23 cellular contexts compared by ENCODE assay signal in the genomic region with DNA sequence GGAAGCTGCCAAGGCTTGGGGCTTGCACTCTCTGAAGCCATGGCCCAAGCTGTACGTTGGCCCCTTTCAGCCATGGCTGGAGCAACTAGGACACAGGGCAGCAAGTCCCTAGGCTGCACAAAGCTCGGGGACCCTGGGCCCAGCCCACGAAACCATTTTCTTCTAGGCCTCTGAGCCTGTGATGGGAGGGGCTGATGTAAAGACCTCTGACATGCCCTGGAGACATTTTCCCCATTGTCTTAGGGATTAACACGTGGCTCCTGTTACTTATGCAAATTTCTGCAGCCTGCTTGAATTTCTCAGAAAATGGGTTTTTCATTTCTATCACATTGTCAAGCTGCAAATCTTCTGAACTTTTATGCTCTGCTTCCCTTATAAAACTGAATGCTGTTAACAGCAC.
"Had no signal": no experiment of that assay in that cellular context is flagged by ENCODE, and none has a peak within 500 bp of the region (broad histone marks: within the 10 kb centered on the region; RNA-seq: fewer than 3 reads in every experiment).

No MANE protein-coding gene starts in this region.

- H3K27ac ChIP-seq: colonic mucosa, coronary artery, dorsolateral prefrontal cortex, epithelial cell of prostate, esophagus muscularis mucosa, esophagus squamous epithelium, foreskin keratinocyte, gastrocnemius medialis, gastroesophageal sphincter, heart left ventricle, heart right ventricle had no signal

- H3K4me1 ChIP-seq: colonic mucosa, esophagus muscularis mucosa, esophagus squamous epithelium, foreskin keratinocyte, gastrocnemius medialis, gastroesophageal sphincter, heart left ventricle, heart right ventricle had no signal

- DNase-seq: colonic mucosa; cortex of kidney; dermis blood vessel endothelial cell; dorsolateral prefrontal cortex; effector CD4-positive, alpha-beta T cell; effector CD8-positive, alpha-beta T cell; effector memory CD4-positive, alpha-beta T cell; effector memory CD8-positive, alpha-beta T cell; endodermal cell; erythroblast; esophagus squamous epithelium; foreskin fibroblast; foreskin keratinocyte; foreskin melanocyte; gastrocnemius medialis; glutamatergic neuron; head of caudate nucleus; heart left ventricle; heart right ventricle had no signal

- H3K9me3 ChIP-seq: colonic mucosa, esophagus muscularis mucosa, gastrocnemius medialis had no signal

- H3K27me3 ChIP-seq: colonic mucosa, dorsolateral prefrontal cortex, esophagus squamous epithelium, gastrocnemius medialis, gastroesophageal sphincter, heart left ventricle, heart right ventricle had no signal

- H3K36me3 ChIP-seq: colonic mucosa, esophagus muscularis mucosa, esophagus squamous epithelium, gastrocnemius medialis, gastroesophageal sphincter, heart left ventricle, heart right ventricle had no signal

- H3K4me3 ChIP-seq: colonic mucosa, coronary artery, dorsolateral prefrontal cortex, esophagus muscularis mucosa, esophagus squamous epithelium, gastrocnemius medialis, gastroesophageal sphincter, heart left ventricle, heart right ventricle had no signal
